ENCODE assay signal across 1 cellular context in the genomic region with DNA sequence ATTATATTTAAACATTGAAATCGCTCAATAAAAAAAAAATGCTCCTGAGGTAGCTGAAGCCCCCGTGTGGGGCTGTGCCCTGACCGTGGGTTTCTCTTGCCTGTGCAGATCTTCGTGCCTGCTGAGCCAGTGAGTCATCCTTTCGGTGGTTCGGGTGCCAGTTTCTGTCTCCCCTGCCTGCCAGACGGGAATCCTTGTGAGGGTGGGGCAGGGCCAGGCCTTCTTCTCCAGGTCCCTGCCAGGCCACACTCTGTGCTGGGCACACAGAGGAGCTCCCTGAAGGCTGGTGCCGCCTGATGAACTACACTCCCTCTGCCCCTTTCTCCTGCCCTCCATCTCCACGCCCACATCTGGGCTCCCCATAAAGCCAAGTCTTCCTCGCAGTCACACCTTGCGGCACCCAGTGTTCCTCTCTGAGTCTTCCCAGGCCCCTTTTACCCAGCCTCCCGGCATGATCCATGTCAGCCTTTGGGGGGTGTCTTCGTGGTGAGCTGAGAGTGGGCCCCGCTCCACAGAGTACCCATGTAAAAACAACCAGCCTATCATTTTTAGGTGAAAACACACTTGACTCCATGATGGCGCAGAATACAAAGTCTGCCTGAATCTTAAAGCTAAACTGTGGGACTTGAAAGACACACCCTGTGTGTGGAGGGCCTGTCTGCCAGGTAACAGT.
A peak's percentile ranks its signal among the peaks of the same experiment; 100 is the strongest.
TF ChIP-seq lines count a peak whose summit lies in the region.

No MANE protein-coding gene starts in this region.

TF ChIP-seq in HepG2, 621 proteins besides CTCF, POLR2A, EP300 and RAD21 (continued from another document):
- TF ChIP-seq, protein P1, sequence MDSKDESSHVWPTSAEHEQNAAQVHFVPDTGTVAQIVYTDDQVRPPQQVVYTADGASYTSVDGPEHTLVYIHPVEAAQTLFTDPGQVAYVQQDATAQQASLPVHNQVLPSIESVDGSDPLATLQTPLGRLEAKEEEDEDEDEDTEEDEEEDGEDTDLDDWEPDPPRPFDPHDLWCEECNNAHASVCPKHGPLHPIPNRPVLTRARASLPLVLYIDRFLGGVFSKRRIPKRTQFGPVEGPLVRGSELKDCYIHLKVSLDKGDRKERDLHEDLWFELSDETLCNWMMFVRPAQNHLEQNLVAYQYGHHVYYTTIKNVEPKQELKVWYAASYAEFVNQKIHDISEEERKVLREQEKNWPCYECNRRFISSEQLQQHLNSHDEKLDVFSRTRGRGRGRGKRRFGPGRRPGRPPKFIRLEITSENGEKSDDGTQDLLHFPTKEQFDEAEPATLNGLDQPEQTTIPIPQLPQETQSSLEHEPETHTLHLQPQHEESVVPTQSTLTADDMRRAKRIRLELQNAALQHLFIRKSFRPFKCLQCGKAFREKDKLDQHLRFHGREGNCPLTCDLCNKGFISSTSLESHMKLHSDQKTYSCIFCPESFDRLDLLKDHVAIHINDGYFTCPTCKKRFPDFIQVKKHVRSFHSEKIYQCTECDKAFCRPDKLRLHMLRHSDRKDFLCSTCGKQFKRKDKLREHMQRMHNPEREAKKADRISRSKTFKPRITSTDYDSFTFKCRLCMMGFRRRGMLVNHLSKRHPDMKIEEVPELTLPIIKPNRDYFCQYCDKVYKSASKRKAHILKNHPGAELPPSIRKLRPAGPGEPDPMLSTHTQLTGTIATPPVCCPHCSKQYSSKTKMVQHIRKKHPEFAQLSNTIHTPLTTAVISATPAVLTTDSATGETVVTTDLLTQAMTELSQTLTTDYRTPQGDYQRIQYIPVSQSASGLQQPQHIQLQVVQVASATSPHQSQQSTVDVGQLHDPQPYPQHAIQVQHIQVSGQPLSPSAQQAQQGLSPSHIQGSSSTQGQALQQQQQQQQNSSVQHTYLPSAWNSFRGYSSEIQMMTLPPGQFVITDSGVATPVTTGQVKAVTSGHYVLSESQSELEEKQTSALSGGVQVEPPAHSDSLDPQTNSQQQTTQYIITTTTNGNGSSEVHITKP (CRISPR knock-in tag; IDR thresholded peaks at IDR 0.05; ENCODE audit: low read depth) = peak; percentile 84
- TF ChIP-seq PLRG1 (conservative IDR thresholded peaks at IDR 0.05) (no peak), ZNF790 (CRISPR knock-in tag; IDR thresholded peaks at IDR 0.05; ENCODE audit: borderline replicate concordance) (no peak), BRCA1 (CRISPR knock-in tag; IDR thresholded peaks at IDR 0.05) (no peak), FOXA1 (IDR thresholded peaks at IDR 0.05) (no peak), FOXA1 (CRISPR knock-in tag; IDR thresholded peaks at IDR 0.05) (no peak), DMAP1 (CRISPR knock-in tag; IDR thresholded peaks at IDR 0.05) (no peak), TOPORS (CRISPR knock-in tag; IDR thresholded peaks at IDR 0.05) (no peak), FOSL2 (CRISPR knock-in tag; IDR thresholded peaks at IDR 0.05) (peak; percentile 39), HNRNPL (IDR thresholded peaks at IDR 0.05; ENCODE audit: low read depth, low read length) (0 out of 2 replicates have a peak, but pooled peaks have one; percentile 56), ZBTB7A (CRISPR knock-in tag; IDR thresholded peaks at IDR 0.05) (no peak), ZNF510 (CRISPR knock-in tag; IDR thresholded peaks at IDR 0.05; ENCODE audit: low read depth) (no peak)
